ENCODE assay signal across 28 cellular contexts in genomic region chr18:396571-396970, GRCh38.
DNase-seq lines count a peak whose midpoint lies in the region; ATAC-seq and TF ChIP-seq lines count a peak whose summit lies in the region.
"Had no signal": no experiment of that assay in that cellular context is flagged by ENCODE, and none has a peak within 500 bp of the region (broad histone marks: within the 10 kb centered on the region; RNA-seq: fewer than 3 reads in every experiment).

No MANE protein-coding gene starts in this region.

- TF ChIP-seq CTCF in left ventricle myocardium inferior (IDR thresholded peaks at IDR 0.05; ENCODE audit: borderline replicate concordance) (no peak), fibroblast of lung (conservative IDR thresholded peaks at IDR 0.05 in 1 of 2, IDR thresholded peaks at IDR 0.05 in 1 of 2; ENCODE audit: low read depth in 1 of 2, low read length in 2 of 2) (no peak), osteoblast (IDR thresholded peaks at IDR 0.05; ENCODE audit: extremely low read depth, low read depth, low read length) (no peak)

- H3K79me2 ChIP-seq in fibroblast of lung (ENCODE audit: control insufficient read depth, insufficient read depth, low read length), result no peaks in the 10 kb centered on the region
- H3K79me2 ChIP-seq in osteoblast (ENCODE audit: insufficient read depth, low read length), result no peaks in the 10 kb centered on the region

- H2AFZ ChIP-seq in fibroblast of lung (ENCODE audit: low read length), result no peak overlapping the region
- H2AFZ ChIP-seq in osteoblast (ENCODE audit: low read length), result no peak overlapping the region

- WGBS in right cardiac atrium, result 85% methylated on average over 4 of the region's 4 CpGs

- H3K36me3 ChIP-seq in left ventricle myocardium inferior, result no peaks in the 10 kb centered on the region
- no peaks in the 10 kb centered on the region for H3K36me3 ChIP-seq in fibroblast of lung (ENCODE audit: control insufficient read depth, insufficient read depth, low read length)
- H3K36me3 ChIP-seq in osteoblast (ENCODE audit: insufficient read depth, low read length), result no peaks in the 10 kb centered on the region
- H3K36me3 ChIP-seq: adrenal gland, brain microvascular endothelial cell, HAP-1, upper lobe of left lung had no signal

- H3K9me3 ChIP-seq in left ventricle myocardium inferior (replicated peaks), result no peaks in the 10 kb centered on the region
- H3K9me3 ChIP-seq in right cardiac atrium (ENCODE audit: control insufficient read depth, low read length), result no peaks in the 10 kb centered on the region
- H3K9me3 ChIP-seq in fibroblast of lung (ENCODE audit: control insufficient read depth, insufficient read depth, low read depth, low read length), result no peaks in the 10 kb centered on the region
- H3K9me3 ChIP-seq in osteoblast (ENCODE audit: low read depth, low read length), result no peaks in the 10 kb centered on the region
- H3K9me3 ChIP-seq: adrenal gland, psoas muscle, upper lobe of left lung had no signal

- intact Hi-C loops in left ventricle myocardium inferior (cut with micrococcal nuclease), result no loop called here
- intact Hi-C loops in right cardiac atrium (cut with DNase I), result no loop called here

- no peak for ATAC-seq in right cardiac atrium
- ATAC-seq in GM19395 (IDR thresholded peaks at IDR 0.05; ENCODE audit: unreplicated experiment), result no peak
- ATAC-seq in HG02938 (IDR thresholded peaks at IDR 0.05; ENCODE audit: unreplicated experiment), result no peak
- ATAC-seq: activated CD8-positive, alpha-beta T cell treated with anti-CD3 and anti-CD28 coated beads, Interleukin-2, amount 10 ng/mL, durations not matched to agents 7 days and 5 days; PC-3; psoas muscle; stimulated activated effector memory CD8-positive, alpha-beta T cell treated with anti-CD3 and anti-CD28 coated beads, Interleukin-12 subunit alpha, Interleukin-12 subunit beta, amount 100 ng/mL, for 72 hours had no signal

- no peaks in the 10 kb centered on the region for H3K27me3 ChIP-seq in left ventricle myocardium inferior (ENCODE audit: low read depth)
- H3K27me3 ChIP-seq in right cardiac atrium (ENCODE audit: control insufficient read depth, insufficient read depth), result no peaks in the 10 kb centered on the region
- H3K27me3 ChIP-seq in fibroblast of lung (ENCODE audit: control insufficient read depth, insufficient read depth, low read length), result no peaks in the 10 kb centered on the region
- no peaks in the 10 kb centered on the region for H3K27me3 ChIP-seq in osteoblast (ENCODE audit: insufficient read depth, low read length)
- H3K27me3 ChIP-seq: adrenal gland, brain microvascular endothelial cell, upper lobe of left lung had no signal

- no peak overlapping the region for H3K9ac ChIP-seq in fibroblast of lung (ENCODE audit: insufficient read depth, low read length)

- peak overlapping the region; percentile 37 for H3K27ac ChIP-seq in left ventricle myocardium inferior (replicated peaks)
- no peak overlapping the region for H3K27ac ChIP-seq in right cardiac atrium (ENCODE audit: low read length)
- H3K27ac ChIP-seq in fibroblast of lung (ENCODE audit: insufficient read depth, low read length), result peak overlapping the region; percentile 95
- H3K27ac ChIP-seq in osteoblast (ENCODE audit: low read depth, low read length), result peak overlapping the region; percentile 98
- H3K27ac ChIP-seq: adrenal gland, psoas muscle had no signal

- DNase-seq in left ventricle myocardium inferior (no peak), right cardiac atrium (no peak), fibroblast of lung (ENCODE audit: low read depth in 2 of 2) (no peak), osteoblast (ENCODE audit: insufficient read length, low spot score, missing footprints) (no peak), NCI-H345 treated with DMSO at 0.1 percent for 48 hours (lab: John Stamatoyannopoulos, UW; ENCODE audit: unreplicated experiment) (no peak)
- no peak for DNase-seq in stimulated activated CD4-positive, alpha-beta T cell treated with anti-CD3 and anti-CD28 coated beads, Interleukin-4, amount 100 ng/mL, for 4 hours
- DNase-seq: activated CD4-positive, alpha-beta T cell treated with anti-CD3 and anti-CD28 coated beads for 1 hour; activated CD8-positive, alpha-beta T cell treated with anti-CD3 and anti-CD28 coated beads, Interleukin-2, amount 10 ng/mL, durations not matched to agents 7 days and 5 days; activated naive CD4-positive, alpha-beta T cell treated with anti-CD3 and anti-CD28 coated beads, Interleukin-2, amount 10 ng/mL, durations not matched to agents 7 days and 5 days; adrenal gland; AML-193; brain microvascular endothelial cell; Calu3; CD4-positive, CD25-positive, alpha-beta regulatory T cell; cerebellar nuclear complex; DMS79 treated with DMSO at 0.1 percent for 48 hours; dorsolateral prefrontal cortex; GF-D8; NCI-H1694 treated with DMSO at 0.1 percent for 48 hours; psoas muscle; stimulated activated CD4-positive, alpha-beta T cell treated with anti-CD3 and anti-CD28 coated beads, Interleukin-15, amount 100 ng/mL, for 24 hours; substantia nigra; upper lobe of left lung had no signal

- H4K20me1 ChIP-seq in fibroblast of lung (ENCODE audit: control insufficient read depth, extremely low read depth, insufficient read depth, low read length) (no peaks in the 10 kb centered on the region), osteoblast (ENCODE audit: insufficient read depth, low read length) (no peaks in the 10 kb centered on the region)

- H3K4me1 ChIP-seq in left ventricle myocardium inferior, result peaks cover 27% of the 10 kb centered on the region
- peaks cover 4% of the 10 kb centered on the region for H3K4me1 ChIP-seq in right cardiac atrium (ENCODE audit: control insufficient read depth, insufficient read depth, low read length)
- peaks cover 10% of the 10 kb centered on the region for H3K4me1 ChIP-seq in fibroblast of lung (ENCODE audit: control insufficient read depth, extremely low read depth, insufficient read depth, low read length)
- peaks cover 56% of the 10 kb centered on the region for H3K4me1 ChIP-seq in osteoblast (ENCODE audit: insufficient read depth, low read length)
- H3K4me1 ChIP-seq: adrenal gland, HAP-1, psoas muscle had no signal

- H3K4me2 ChIP-seq in fibroblast of lung (ENCODE audit: extremely low read depth, insufficient read depth, low read length), result no peak overlapping the region
- no peak overlapping the region for H3K4me2 ChIP-seq in osteoblast (ENCODE audit: insufficient read depth, low read length)

- H3K4me3 ChIP-seq in left ventricle myocardium inferior, result no peak overlapping the region
- no peak overlapping the region for H3K4me3 ChIP-seq in right cardiac atrium (ENCODE audit: low read length)
- no peak overlapping the region for H3K4me3 ChIP-seq in fibroblast of lung (replicated peaks in 1 of 4; ENCODE audit: control extremely low read depth in 1 of 4, insufficient read depth in 1 of 4, low read depth in 3 of 4, low read length in 4 of 4)
- no peak overlapping the region for H3K4me3 ChIP-seq in osteoblast (ENCODE audit: insufficient read depth, low read length)
- H3K4me3 ChIP-seq: adrenal gland, dorsolateral prefrontal cortex, HAP-1, psoas muscle, upper lobe of left lung had no signal
